ENCODE assay signal across 14 cellular contexts in the genomic region with DNA sequence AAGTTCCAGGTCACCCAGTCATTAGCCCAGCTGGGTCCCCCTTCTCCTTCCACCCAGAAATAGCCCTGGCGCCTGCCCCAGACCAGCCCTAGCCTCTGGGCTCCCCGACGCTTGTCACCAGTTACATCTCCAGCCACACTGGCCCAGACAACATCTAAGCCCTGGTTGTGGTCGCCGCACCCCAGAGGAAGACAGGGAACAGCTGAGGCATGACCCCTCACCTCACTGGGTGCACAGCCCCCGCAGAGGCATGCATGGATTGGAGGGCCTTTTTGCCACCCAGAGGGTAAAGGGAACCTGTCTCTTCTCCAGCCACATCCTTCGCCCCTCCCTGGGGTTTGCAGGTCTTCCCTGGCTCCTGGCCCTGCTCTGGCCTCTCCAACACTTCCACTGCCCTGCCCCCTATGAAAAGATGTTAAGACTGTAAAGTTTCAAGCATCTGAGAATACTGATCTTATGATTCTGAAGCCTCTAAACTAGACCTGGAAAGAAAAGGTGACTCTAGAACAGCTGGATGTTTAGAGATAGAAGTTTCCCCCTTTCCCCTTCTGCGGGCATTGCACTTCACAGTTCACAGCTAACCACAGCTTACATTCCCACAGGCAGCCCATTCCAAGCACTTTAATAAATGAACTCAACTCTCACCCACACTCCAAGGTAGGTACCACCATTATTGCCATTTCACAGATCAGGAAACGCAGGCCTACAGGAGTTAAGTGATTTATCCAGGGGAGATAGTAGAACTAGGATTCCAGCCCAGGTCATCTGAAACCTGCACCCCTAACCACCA. TPM values are rescaled to one million over a fixed set of nuclear protein-coding genes. Genes with fewer than 3 reads are reported as not detected.
A peak's percentile ranks its signal among the peaks of the same experiment; 100 is the strongest.
DNase-seq lines count a peak whose midpoint lies in the region; ATAC-seq, FAIRE-seq and TF ChIP-seq lines count a peak whose summit lies in the region.
"Had no signal": no experiment of that assay in that cellular context is flagged by ENCODE, and none has a peak within 500 bp of the region (broad histone marks: within the 10 kb centered on the region; RNA-seq: fewer than 3 reads in every experiment).

No MANE protein-coding gene starts in this region.

- H3K4me3 ChIP-seq in SK-N-MC = no peak overlapping the region
- H3K4me3 ChIP-seq in kidney (ENCODE audit: low read length in 2 of 2) = no peak overlapping the region
- no peak overlapping the region for H3K4me3 ChIP-seq in HepG2 (replicated peaks in 1 of 3; ENCODE audit: insufficient read depth in 1 of 3, low read depth in 2 of 3, low read length in 3 of 3)
- H3K4me3 ChIP-seq in left ventricle myocardium inferior = no peak overlapping the region
- H3K4me3 ChIP-seq: GM23338 had no signal

- H3K9me3 ChIP-seq in SK-N-MC (ENCODE audit: low read depth, low read length) = no peaks in the 10 kb centered on the region
- no peaks in the 10 kb centered on the region for H3K9me3 ChIP-seq in kidney (ENCODE audit: control insufficient read depth in 1 of 2, low read length in 2 of 2)
- H3K9me3 ChIP-seq in HepG2 (ENCODE audit: low read length) = no peaks in the 10 kb centered on the region
- no peaks in the 10 kb centered on the region for H3K9me3 ChIP-seq in left ventricle myocardium inferior (replicated peaks)
- H3K9me3 ChIP-seq: SK-N-SH had no signal

- POLR2A ChIA-PET in HepG2 (lab: Yijun Ruan, JAX) = no interaction called here

- DNase-seq in SK-N-MC (ENCODE audit: low read depth, low spot score) = no peak
- peak; percentile 43 for DNase-seq in kidney
- no peak for DNase-seq in osteocyte (ENCODE audit: extremely low spot score, unreplicated experiment)
- no peak for DNase-seq in frontal cortex (ENCODE audit: low spot score in 2 of 2)
- no peak for DNase-seq in HepG2 (ENCODE audit: low spot score)
- DNase-seq in left ventricle myocardium inferior = no peak
- DNase-seq: C1 segment of cervical spinal cord, DMS153, HFFc6, NCI-H2107, NCI-H446, SK-N-SH had no signal

- TF ChIP-seq CTCF in kidney (IDR thresholded peaks at IDR 0.05; ENCODE audit: borderline replicate concordance, extremely low read depth, insufficient read depth) (no peak), osteocyte (IDR thresholded peaks at IDR 0.05) (no peak), HepG2 (CRISPR knock-in tag; IDR thresholded peaks at IDR 0.05) (no peak), left ventricle myocardium inferior (IDR thresholded peaks at IDR 0.05; ENCODE audit: borderline replicate concordance) (no peak)

- intact Hi-C loops in kidney (cut with DNase I) = no loop called here
- intact Hi-C loops in HepG2 (cut with micrococcal nuclease; ENCODE audit: unreplicated experiment) = no loop called here
- intact Hi-C loops in left ventricle myocardium inferior (cut with micrococcal nuclease) = no loop called here

- H3K27me3 ChIP-seq in HepG2 (ENCODE audit: control insufficient read depth in 1 of 2, insufficient read depth in 2 of 2, low read length in 2 of 2) = peaks cover 2 to 10% of the 10 kb centered on the region in 2 experiments; a peak in 3 of 5 replicates
- H3K27me3 ChIP-seq in left ventricle myocardium inferior (ENCODE audit: low read depth) = no peaks in the 10 kb centered on the region

- no peak overlapping the region for H2AFZ ChIP-seq in HepG2 (ENCODE audit: low read length)
- H2AFZ ChIP-seq: GM23338 had no signal

- FAIRE-seq in kidney (lab: Jason Lieb, UNC) (no peak), frontal cortex (lab: Jason Lieb, UNC) (no peak), HepG2 (lab: Jason Lieb, UNC) (no peak)

- in situ Hi-C loops in HepG2 (cut with HindIII; ENCODE audit: extremely low pct_ligation_motif_present, low pct_unique_long_range_greater_than_20kb) = no loop called here

- no peak for TF ChIP-seq POLR2A in HepG2 (IDR thresholded peaks at IDR 0.05; ENCODE audit: insufficient read depth in 1 of 2, low read depth in 2 of 2, low read length in 2 of 2)

- H3K36me3 ChIP-seq in SK-N-MC (ENCODE audit: insufficient read depth, low read length) (no peaks in the 10 kb centered on the region), kidney (ENCODE audit: control insufficient read depth in 1 of 2, insufficient read depth in 2 of 2, low read length in 2 of 2) (no peaks in the 10 kb centered on the region), HepG2 (replicated peaks in 1 of 2; ENCODE audit: control insufficient read depth in 1 of 2, insufficient read depth in 2 of 2, low read length in 2 of 2) (no peaks in the 10 kb centered on the region), left ventricle myocardium inferior (no peaks in the 10 kb centered on the region)

- H3K27me3 Mint-ChIP-seq in osteocyte (ENCODE audit: unreplicated experiment) = no peaks in the 10 kb centered on the region

- CTCF ChIA-PET in HepG2 (lab: Yijun Ruan, JAX; ENCODE audit: low intra/inter-chr PET ratio, low total read pairs) = no interaction called here

- no TSS peak for BruUV-seq in HepG2 (replicated peaks; lab: Mats Ljungman, UMichigan)

- no peaks in the 10 kb centered on the region for H3K9me3 Mint-ChIP-seq in osteocyte (ENCODE audit: unreplicated experiment)
- H3K9me3 Mint-ChIP-seq: HFFc6 had no signal

- TF ChIP-seq EP300 in HepG2 (IDR thresholded peaks at IDR 0.05; ENCODE audit: low read depth in 2 of 2, low read length in 2 of 2) = no peak
- TF ChIP-seq EP300 in HepG2 (CRISPR knock-in tag; IDR thresholded peaks at IDR 0.05; ENCODE audit: borderline replicate concordance) = no peak

- peak overlapping the region; percentile 31 for H3K27ac Mint-ChIP-seq in osteocyte (ENCODE audit: unreplicated experiment)
- H3K27ac Mint-ChIP-seq: GM23338, HFFc6 had no signal

- no peak overlapping the region for H3K4me2 ChIP-seq in HepG2 (ENCODE audit: low read depth, low read length)
- H3K4me2 ChIP-seq: GM23338, SK-N-SH had no signal

- ATAC-seq in HepG2 (no peak), GM21825 (IDR thresholded peaks at IDR 0.05; ENCODE audit: unreplicated experiment) (no peak)
- ATAC-seq: GM23338 had no signal

- H3K4me1 ChIP-seq in kidney (ENCODE audit: control insufficient read depth in 1 of 2, insufficient read depth in 1 of 2, low read depth in 1 of 2, low read length in 2 of 2) = peaks cover 0 to 7% of the 10 kb centered on the region in 2 donors
- H3K4me1 ChIP-seq in HepG2 (ENCODE audit: insufficient read depth, low read length) = no peaks in the 10 kb centered on the region
- H3K4me1 ChIP-seq in left ventricle myocardium inferior = peaks cover 12% of the 10 kb centered on the region

- H3K4me1 Mint-ChIP-seq in osteocyte (ENCODE audit: unreplicated experiment) = peaks cover 39% of the 10 kb centered on the region

- H3K9ac ChIP-seq in SK-N-MC (ENCODE audit: insufficient read length) (no peak overlapping the region), kidney (ENCODE audit: low read length in 2 of 2) (no peak overlapping the region), HepG2 (ENCODE audit: insufficient read depth, low read depth, low read length) (no peak overlapping the region)
- H3K9ac ChIP-seq: SK-N-SH had no signal

- H3K79me2 ChIP-seq in HepG2 (ENCODE audit: insufficient read depth, low read length) = no peaks in the 10 kb centered on the region

- H3K36me3 Mint-ChIP-seq in osteocyte (ENCODE audit: unreplicated experiment) = no peaks in the 10 kb centered on the region

- H3K4me3 Mint-ChIP-seq in osteocyte (ENCODE audit: unreplicated experiment) = no peak overlapping the region
- H3K4me3 Mint-ChIP-seq: GM23338, HFFc6 had no signal

- TF ChIP-seq RAD21 in HepG2 (CRISPR knock-in tag; IDR thresholded peaks at IDR 0.05) = no peak

- H3K27ac ChIP-seq in SK-N-MC (0 out of 2 replicates have a peak overlapping the region, but pooled peaks have one; percentile 9), kidney (ENCODE audit: low read depth in 2 of 2, low read length in 2 of 2) (no peak overlapping the region), HepG2 (ENCODE audit: extremely low read length, insufficient read depth, low read length) (no peak overlapping the region), left ventricle myocardium inferior (replicated peaks) (no peak overlapping the region)

- 12% methylated on average over 3 of the region's 9 CpGs for WGBS in HepG2 (ENCODE audit: low lambda C conversion rate)

- H4K20me1 ChIP-seq in HepG2 (ENCODE audit: insufficient read depth, low read length) = no peaks in the 10 kb centered on the region

RNA-seq across cellular contexts. Expression of gene TMEM119, which starts 14.7 kb away (rescaled TPM):
- total RNA-seq in kidney (15.8 TPM), osteocyte (54.0 and 58.8 TPM in 2 replicates), frontal cortex (0.82 TPM), HepG2 (2016; rRNA removed; fragmentation: Illumina TruSeq; extraction: Trizol) (not detected in 2 replicates), left ventricle myocardium inferior (1.3 TPM)
- polyA plus RNA-seq in kidney (ENCODE audit: insufficient read depth, low read depth, low replicate concordance) (4.1 TPM), HepG2 (2011; rRNA removed) (not detected in 2 replicates)
- total RNA-seq in HepG2 (2016; cell fraction: cytosol; rRNA removed; fragmentation: Illumina TruSeq; extraction: Trizol; ENCODE audit: low read depth) = not detected in 2 replicates
- total RNA-seq in HepG2 (2016; cell fraction: insoluble cytoplasmic fraction; rRNA removed; fragmentation: Illumina TruSeq; extraction: Trizol) = not detected in 2 replicates
- not detected in 2 replicates for total RNA-seq in HepG2 (2016; cell fraction: membrane; rRNA removed; fragmentation: Illumina TruSeq; extraction: Trizol)
- not detected in 2 replicates for total RNA-seq in HepG2 (2016; cell fraction: nucleus; rRNA removed; fragmentation: Illumina TruSeq; extraction: Trizol)
- not detected in 2 replicates for polyA plus RNA-seq in HepG2 (2011; cell fraction: cytosol; rRNA removed)
- not detected in 2 replicates for polyA plus RNA-seq in HepG2 (2011; cell fraction: nucleus; rRNA removed)
- polyA plus RNA-seq in HepG2 (2012) = not detected in 2 replicates
- polyA plus RNA-seq in HepG2 (2016; cell fraction: cytosol; fragmentation: Illumina TruSeq; extraction: Trizol; ENCODE audit: low read depth) = not detected in 2 replicates
- not detected in 2 replicates for polyA plus RNA-seq in HepG2 (2016; cell fraction: insoluble cytoplasmic fraction; fragmentation: Illumina TruSeq; extraction: Trizol; ENCODE audit: low read depth)
- not detected in 2 replicates for polyA plus RNA-seq in HepG2 (2016; cell fraction: membrane; fragmentation: Illumina TruSeq; extraction: Trizol; ENCODE audit: low read depth)
- not detected in 2 replicates for polyA plus RNA-seq in HepG2 (2016; cell fraction: nucleus; fragmentation: Illumina TruSeq; extraction: Trizol; ENCODE audit: insufficient read depth, low read depth)
- not detected in 2 replicates for polyA minus RNA-seq in HepG2 (2011; rRNA and poly(A)+ RNA removed; ENCODE audit: low replicate concordance)
- not detected in 2 replicates for polyA minus RNA-seq in HepG2 (2011; cell fraction: cytosol; rRNA and poly(A)+ RNA removed)
- polyA minus RNA-seq in HepG2 (2011; cell fraction: nucleus; rRNA and poly(A)+ RNA removed) = not detected in 2 replicates

RNA-seq across cellular contexts. Expression of gene ISCU, which starts 20.8 kb away (rescaled TPM):
- total RNA-seq in kidney = 183 TPM
- polyA plus RNA-seq in kidney (ENCODE audit: insufficient read depth, low read depth, low replicate concordance) = 511 TPM
- total RNA-seq in osteocyte = 93.9 and 103 TPM in 2 replicates
- total RNA-seq in frontal cortex = 40.8 TPM
- 107 and 131 TPM in 2 replicates for total RNA-seq in HepG2 (2016; rRNA removed; fragmentation: Illumina TruSeq; extraction: Trizol)
- total RNA-seq in HepG2 (2016; cell fraction: cytosol; rRNA removed; fragmentation: Illumina TruSeq; extraction: Trizol; ENCODE audit: low read depth) = 132 and 143 TPM in 2 replicates
- total RNA-seq in HepG2 (2016; cell fraction: insoluble cytoplasmic fraction; rRNA removed; fragmentation: Illumina TruSeq; extraction: Trizol) = 110 and 134 TPM in 2 replicates
- total RNA-seq in HepG2 (2016; cell fraction: membrane; rRNA removed; fragmentation: Illumina TruSeq; extraction: Trizol) = 177 and 190 TPM in 2 replicates
- total RNA-seq in HepG2 (2016; cell fraction: nucleus; rRNA removed; fragmentation: Illumina TruSeq; extraction: Trizol) = 57.1 and 61.7 TPM in 2 replicates
- 85.9 and 94.4 TPM in 2 replicates for polyA plus RNA-seq in HepG2 (2011; rRNA removed)
- polyA plus RNA-seq in HepG2 (2011; cell fraction: cytosol; rRNA removed) = 52.6 and 73.1 TPM in 2 replicates
- polyA plus RNA-seq in HepG2 (2011; cell fraction: nucleus; rRNA removed) = 109 and 121 TPM in 2 replicates
- 68.8 and 75.6 TPM in 2 replicates for polyA plus RNA-seq in HepG2 (2012)
- 179 and 208 TPM in 2 replicates for polyA plus RNA-seq in HepG2 (2016; cell fraction: cytosol; fragmentation: Illumina TruSeq; extraction: Trizol; ENCODE audit: low read depth)
- 160 and 163 TPM in 2 replicates for polyA plus RNA-seq in HepG2 (2016; cell fraction: insoluble cytoplasmic fraction; fragmentation: Illumina TruSeq; extraction: Trizol; ENCODE audit: low read depth)
- 188 and 198 TPM in 2 replicates for polyA plus RNA-seq in HepG2 (2016; cell fraction: membrane; fragmentation: Illumina TruSeq; extraction: Trizol; ENCODE audit: low read depth)
- 121 and 125 TPM in 2 replicates for polyA plus RNA-seq in HepG2 (2016; cell fraction: nucleus; fragmentation: Illumina TruSeq; extraction: Trizol; ENCODE audit: insufficient read depth, low read depth)
- polyA minus RNA-seq in HepG2 (2011; rRNA and poly(A)+ RNA removed; ENCODE audit: low replicate concordance) = 27.0 and 56.6 TPM in 2 replicates
- polyA minus RNA-seq in HepG2 (2011; cell fraction: cytosol; rRNA and poly(A)+ RNA removed) = 22.4 and 23.6 TPM in 2 replicates
- polyA minus RNA-seq in HepG2 (2011; cell fraction: nucleus; rRNA and poly(A)+ RNA removed) = 41.3 and 43.5 TPM in 2 replicates
- total RNA-seq in left ventricle myocardium inferior = 560 TPM

RNA-seq across cellular contexts. Expression of gene SART3, which starts 22.2 kb away (rescaled TPM):
- total RNA-seq in kidney (59.1 TPM), osteocyte (47.2 and 47.5 TPM in 2 replicates), frontal cortex (63.6 TPM), HepG2 (2016; rRNA removed; fragmentation: Illumina TruSeq; extraction: Trizol) (60.7 and 69.9 TPM in 2 replicates), left ventricle myocardium inferior (24.9 TPM)
- polyA plus RNA-seq in kidney (ENCODE audit: insufficient read depth, low read depth, low replicate concordance) (14.9 TPM), HepG2 (2011; rRNA removed) (15.3 and 16.1 TPM in 2 replicates)
- total RNA-seq in HepG2 (2016; cell fraction: cytosol; rRNA removed; fragmentation: Illumina TruSeq; extraction: Trizol; ENCODE audit: low read depth) = 21.9 and 27.2 TPM in 2 replicates
- total RNA-seq in HepG2 (2016; cell fraction: insoluble cytoplasmic fraction; rRNA removed; fragmentation: Illumina TruSeq; extraction: Trizol) = 55.9 and 75.2 TPM in 2 replicates
- total RNA-seq in HepG2 (2016; cell fraction: membrane; rRNA removed; fragmentation: Illumina TruSeq; extraction: Trizol) = 19.7 and 22.5 TPM in 2 replicates
- 77.0 and 82.1 TPM in 2 replicates for total RNA-seq in HepG2 (2016; cell fraction: nucleus; rRNA removed; fragmentation: Illumina TruSeq; extraction: Trizol)
- polyA plus RNA-seq in HepG2 (2011; cell fraction: cytosol; rRNA removed) = 8.3 and 9.4 TPM in 2 replicates
- 27.3 and 39.2 TPM in 2 replicates for polyA plus RNA-seq in HepG2 (2011; cell fraction: nucleus; rRNA removed)
- polyA plus RNA-seq in HepG2 (2012) = 26.6 and 31.2 TPM in 2 replicates
- polyA plus RNA-seq in HepG2 (2016; cell fraction: cytosol; fragmentation: Illumina TruSeq; extraction: Trizol; ENCODE audit: low read depth) = 2.3 and 2.5 TPM in 2 replicates
- polyA plus RNA-seq in HepG2 (2016; cell fraction: insoluble cytoplasmic fraction; fragmentation: Illumina TruSeq; extraction: Trizol; ENCODE audit: low read depth) = 35.5 and 40.7 TPM in 2 replicates
- 5.1 and 6.5 TPM in 2 replicates for polyA plus RNA-seq in HepG2 (2016; cell fraction: membrane; fragmentation: Illumina TruSeq; extraction: Trizol; ENCODE audit: low read depth)
- 53.6 and 61.3 TPM in 2 replicates for polyA plus RNA-seq in HepG2 (2016; cell fraction: nucleus; fragmentation: Illumina TruSeq; extraction: Trizol; ENCODE audit: insufficient read depth, low read depth)
- 27.4 and 45.1 TPM in 2 replicates for polyA minus RNA-seq in HepG2 (2011; rRNA and poly(A)+ RNA removed; ENCODE audit: low replicate concordance)
- 11.9 and 15.4 TPM in 2 replicates for polyA minus RNA-seq in HepG2 (2011; cell fraction: cytosol; rRNA and poly(A)+ RNA removed)
- 155 and 179 TPM in 2 replicates for polyA minus RNA-seq in HepG2 (2011; cell fraction: nucleus; rRNA and poly(A)+ RNA removed)

RNA-seq across cellular contexts. Expression of gene SELPLG, which starts 50.5 kb away (rescaled TPM):
- 14.3 TPM for total RNA-seq in kidney
- 3.7 TPM for polyA plus RNA-seq in kidney (ENCODE audit: insufficient read depth, low read depth, low replicate concordance)
- 0.59 and 0.78 TPM in 2 replicates for total RNA-seq in osteocyte
- total RNA-seq in frontal cortex = 1.2 TPM
- not detected in 2 replicates for total RNA-seq in HepG2 (2016; rRNA removed; fragmentation: Illumina TruSeq; extraction: Trizol)
- total RNA-seq in HepG2 (2016; cell fraction: cytosol; rRNA removed; fragmentation: Illumina TruSeq; extraction: Trizol; ENCODE audit: low read depth) = not detected in 2 replicates
- not detected in 2 replicates for total RNA-seq in HepG2 (2016; cell fraction: insoluble cytoplasmic fraction; rRNA removed; fragmentation: Illumina TruSeq; extraction: Trizol)
- total RNA-seq in HepG2 (2016; cell fraction: membrane; rRNA removed; fragmentation: Illumina TruSeq; extraction: Trizol) = not detected in 2 replicates
- total RNA-seq in HepG2 (2016; cell fraction: nucleus; rRNA removed; fragmentation: Illumina TruSeq; extraction: Trizol) = not detected in 2 replicates
- polyA plus RNA-seq in HepG2 (2011; rRNA removed) = 0.07 and 0.12 TPM in 2 replicates
- polyA plus RNA-seq in HepG2 (2011; cell fraction: cytosol; rRNA removed) = 0.07 and 0.08 TPM in 2 replicates
- polyA plus RNA-seq in HepG2 (2011; cell fraction: nucleus; rRNA removed) = 0.14 and 0.16 TPM in 2 replicates
- polyA plus RNA-seq in HepG2 (2012) = not detected in 2 replicates
- not detected in 2 replicates for polyA plus RNA-seq in HepG2 (2016; cell fraction: cytosol; fragmentation: Illumina TruSeq; extraction: Trizol; ENCODE audit: low read depth)
- 0.10 TPM in 1 of 2 replicates, not detected in the other for polyA plus RNA-seq in HepG2 (2016; cell fraction: insoluble cytoplasmic fraction; fragmentation: Illumina TruSeq; extraction: Trizol; ENCODE audit: low read depth)
- polyA plus RNA-seq in HepG2 (2016; cell fraction: membrane; fragmentation: Illumina TruSeq; extraction: Trizol; ENCODE audit: low read depth) = not detected in 2 replicates
- polyA plus RNA-seq in HepG2 (2016; cell fraction: nucleus; fragmentation: Illumina TruSeq; extraction: Trizol; ENCODE audit: insufficient read depth, low read depth) = not detected in 2 replicates
- polyA minus RNA-seq in HepG2 (2011; rRNA and poly(A)+ RNA removed; ENCODE audit: low replicate concordance) = 0.26 and 2.7 TPM in 2 replicates
- polyA minus RNA-seq in HepG2 (2011; cell fraction: cytosol; rRNA and poly(A)+ RNA removed) = not detected in 2 replicates
- polyA minus RNA-seq in HepG2 (2011; cell fraction: nucleus; rRNA and poly(A)+ RNA removed) = not detected in 2 replicates
- 3.4 TPM for total RNA-seq in left ventricle myocardium inferior
